In the genomic region with DNA sequence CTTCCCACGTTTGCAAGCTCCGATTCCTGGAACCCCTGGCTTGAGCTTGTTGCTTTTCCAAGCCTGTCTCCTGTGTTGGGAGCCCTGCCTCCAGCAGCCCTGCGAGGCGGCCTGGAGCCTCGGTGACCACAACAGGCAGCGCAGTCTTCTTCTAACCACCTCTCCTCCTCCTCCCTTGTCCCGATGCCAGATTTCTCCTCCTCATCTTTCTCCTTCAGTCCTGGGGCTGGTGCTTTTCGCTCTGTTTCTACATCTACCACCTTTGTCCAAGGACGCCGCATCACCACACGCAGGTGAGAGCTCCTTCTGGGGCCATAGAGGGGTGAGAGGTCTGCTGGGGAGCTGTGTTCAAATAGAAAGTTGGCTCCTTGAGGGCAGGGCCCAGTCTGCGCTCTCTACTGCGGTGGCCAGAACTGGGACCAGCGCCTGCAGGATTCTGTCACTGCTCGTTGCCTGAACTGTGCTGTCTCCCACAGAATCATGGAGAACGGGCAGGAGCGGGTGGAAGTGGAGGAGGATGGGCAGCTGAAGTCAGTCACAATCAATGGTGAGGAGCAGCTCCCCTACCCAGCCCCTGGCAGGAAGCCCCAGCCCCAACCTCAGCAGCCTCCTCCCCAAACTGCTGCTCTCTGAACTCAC, we compare ENCODE assay signal across 1 cellular context.
TF ChIP-seq lines count a peak whose summit lies in the region.

No MANE protein-coding gene starts in this region.

TF ChIP-seq in K562, 482 proteins besides CTCF, POLR2A, EP300 and RAD21:
- TF ChIP-seq ARNT (IDR thresholded peaks at IDR 0.05) (no peak), ZNF589 (CRISPR knock-in tag; IDR thresholded peaks at IDR 0.05; ENCODE audit: low read depth) (no peak), BCL6 (CRISPR knock-in tag; IDR thresholded peaks at IDR 0.05) (no peak), MEF2D (tag; conservative IDR thresholded peaks at IDR 0.05; ENCODE audit: low read depth) (no peak), ZNF316 (IDR thresholded peaks at IDR 0.05) (peak; percentile 53), C11orf30 (IDR thresholded peaks at IDR 0.05; ENCODE audit: low read depth) (no peak)
- TF ChIP-seq, protein P1, sequence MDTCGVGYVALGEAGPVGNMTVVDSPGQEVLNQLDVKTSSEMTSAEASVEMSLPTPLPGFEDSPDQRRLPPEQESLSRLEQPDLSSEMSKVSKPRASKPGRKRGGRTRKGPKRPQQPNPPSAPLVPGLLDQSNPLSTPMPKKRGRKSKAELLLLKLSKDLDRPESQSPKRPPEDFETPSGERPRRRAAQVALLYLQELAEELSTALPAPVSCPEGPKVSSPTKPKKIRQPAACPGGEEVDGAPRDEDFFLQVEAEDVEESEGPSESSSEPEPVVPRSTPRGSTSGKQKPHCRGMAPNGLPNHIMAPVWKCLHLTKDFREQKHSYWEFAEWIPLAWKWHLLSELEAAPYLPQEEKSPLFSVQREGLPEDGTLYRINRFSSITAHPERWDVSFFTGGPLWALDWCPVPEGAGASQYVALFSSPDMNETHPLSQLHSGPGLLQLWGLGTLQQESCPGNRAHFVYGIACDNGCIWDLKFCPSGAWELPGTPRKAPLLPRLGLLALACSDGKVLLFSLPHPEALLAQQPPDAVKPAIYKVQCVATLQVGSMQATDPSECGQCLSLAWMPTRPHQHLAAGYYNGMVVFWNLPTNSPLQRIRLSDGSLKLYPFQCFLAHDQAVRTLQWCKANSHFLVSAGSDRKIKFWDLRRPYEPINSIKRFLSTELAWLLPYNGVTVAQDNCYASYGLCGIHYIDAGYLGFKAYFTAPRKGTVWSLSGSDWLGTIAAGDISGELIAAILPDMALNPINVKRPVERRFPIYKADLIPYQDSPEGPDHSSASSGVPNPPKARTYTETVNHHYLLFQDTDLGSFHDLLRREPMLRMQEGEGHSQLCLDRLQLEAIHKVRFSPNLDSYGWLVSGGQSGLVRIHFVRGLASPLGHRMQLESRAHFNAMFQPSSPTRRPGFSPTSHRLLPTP (IDR thresholded peaks at IDR 0.05; ENCODE audit: borderline replicate concordance, extremely low read depth, insufficient read length) = no peak
